10 cellular contexts compared by ENCODE assay signal in genomic region chr9:131282688-131283422, GRCh38. TPM values are rescaled to one million over a fixed set of nuclear protein-coding genes. Genes with fewer than 3 reads are reported as not detected.
DNase-seq lines count a peak whose midpoint lies in the region; ATAC-seq, FAIRE-seq and TF ChIP-seq lines count a peak whose summit lies in the region.
"Had no signal": no experiment of that assay in that cellular context is flagged by ENCODE, and none has a peak within 500 bp of the region (broad histone marks: within the 10 kb centered on the region; RNA-seq: fewer than 3 reads in every experiment).

No MANE protein-coding gene starts in this region.

- FAIRE-seq in GM19239 (lab: Jason Lieb, UNC): no peak

- CTCF ChIA-PET in activated B cell treated with CpG ODN at 0.5 μM for 24 hours (lab: Charles Lee): no interaction called here

- H3K27me3 ChIP-seq in iPS DF 6.9 (ENCODE audit: control insufficient read depth, insufficient read depth, low read length): peaks cover 6% of the 10 kb centered on the region; the same call in 1 of the 2 replicates

- no peak overlapping the region for H3K27ac Mint-ChIP-seq in activated B cell treated with CpG ODN at 0.5 μM for 24 hours
- H3K27ac Mint-ChIP-seq in stimulated activated effector memory CD8-positive, alpha-beta T cell treated with anti-CD3 and anti-CD28 coated beads, Interleukin-12 subunit alpha, Interleukin-12 subunit beta, amount 100 ng/mL, for 72 hours: no peak overlapping the region

- DNase-seq in NCI-H82 (lab: John Stamatoyannopoulos, UW) (peak; percentile 42), NCI-H82 treated with DMSO at 0.1 percent for 48 hours (lab: John Stamatoyannopoulos, UW; ENCODE audit: unreplicated experiment) (no peak), activated B cell treated with CpG ODN at 0.5 μM for 24 hours (no peak), iPS DF 6.9 (ENCODE audit: low read depth, low spot score) (no peak), inferior parietal cortex (ENCODE audit: extremely low spot score) (no peak), GM19239 (ENCODE audit: insufficient read length, low spot score) (no peak), DMS153 treated with DMSO at 0.1 percent for 48 hours (lab: John Stamatoyannopoulos, UW; ENCODE audit: unreplicated experiment) (no peak)
- DNase-seq in stimulated activated effector memory CD8-positive, alpha-beta T cell treated with anti-CD3 and anti-CD28 coated beads, Interleukin-12 subunit alpha, Interleukin-12 subunit beta, amount 100 ng/mL, for 72 hours (ENCODE audit: low spot score in 2 of 2): no peak
- DNase-seq: cortex of kidney had no signal

- peaks cover 1% of the 10 kb centered on the region for H3K36me3 Mint-ChIP-seq in activated B cell treated with CpG ODN at 0.5 μM for 24 hours (ENCODE audit: low read depth)
- H3K36me3 Mint-ChIP-seq in stimulated activated effector memory CD8-positive, alpha-beta T cell treated with anti-CD3 and anti-CD28 coated beads, Interleukin-12 subunit alpha, Interleukin-12 subunit beta, amount 100 ng/mL, for 72 hours: no peaks in the 10 kb centered on the region

- intact Hi-C loops in activated B cell treated with CpG ODN at 0.5 μM for 24 hours (cut with micrococcal nuclease): no loop called here

- no peak for ATAC-seq in activated B cell treated with CpG ODN at 0.5 μM for 24 hours (ENCODE audit: low read depth)
- ATAC-seq in stimulated activated effector memory CD8-positive, alpha-beta T cell treated with anti-CD3 and anti-CD28 coated beads, Interleukin-12 subunit alpha, Interleukin-12 subunit beta, amount 100 ng/mL, for 72 hours: no peak

- H3K4me3 ChIP-seq in iPS DF 6.9 (ENCODE audit: low read length): peak overlapping the region; percentile 51; the same call in 1 of the 2 replicates

- H3K27me3 Mint-ChIP-seq in activated B cell treated with CpG ODN at 0.5 μM for 24 hours: peaks cover 12% of the 10 kb centered on the region

- H3K4me1 Mint-ChIP-seq in activated B cell treated with CpG ODN at 0.5 μM for 24 hours: peaks cover 22% of the 10 kb centered on the region
- H3K4me1 Mint-ChIP-seq in stimulated activated effector memory CD8-positive, alpha-beta T cell treated with anti-CD3 and anti-CD28 coated beads, Interleukin-12 subunit alpha, Interleukin-12 subunit beta, amount 100 ng/mL, for 72 hours: peaks cover 24% of the 10 kb centered on the region

- no CpG with 5 or more reads among the region's 61 CpGs for WGBS in iPS DF 6.9 (ENCODE audit: insufficient coverage, insufficient read length)

- H3K27ac ChIP-seq in iPS DF 6.9 (ENCODE audit: low read length): no peak overlapping the region
- H3K27ac ChIP-seq: C4-2B had no signal

- H3K36me3 ChIP-seq in iPS DF 6.9 (ENCODE audit: control insufficient read depth, insufficient read depth, low read length): no peaks in the 10 kb centered on the region

- POLR2A ChIA-PET in activated B cell treated with CpG ODN at 0.5 μM for 24 hours (lab: Charles Lee): interaction anchor here (17.5 kb wide), 1 partner anchor 28 kb away, joined by 593 read pairs; no protein-coding TSS in a partner anchor

- TF ChIP-seq CTCF in activated B cell treated with CpG ODN at 0.5 μM for 24 hours (IDR thresholded peaks at IDR 0.05): no peak

- H3K9me3 ChIP-seq in iPS DF 6.9 (ENCODE audit: control insufficient read depth, insufficient read depth, low read length): no peaks in the 10 kb centered on the region

- H3K4me3 Mint-ChIP-seq in activated B cell treated with CpG ODN at 0.5 μM for 24 hours: peak overlapping the region; percentile 38
- peak overlapping the region; percentile 40 for H3K4me3 Mint-ChIP-seq in stimulated activated effector memory CD8-positive, alpha-beta T cell treated with anti-CD3 and anti-CD28 coated beads, Interleukin-12 subunit alpha, Interleukin-12 subunit beta, amount 100 ng/mL, for 72 hours

- no peaks in the 10 kb centered on the region for H3K9me3 Mint-ChIP-seq in activated B cell treated with CpG ODN at 0.5 μM for 24 hours
- H3K9me3 Mint-ChIP-seq in stimulated activated effector memory CD8-positive, alpha-beta T cell treated with anti-CD3 and anti-CD28 coated beads, Interleukin-12 subunit alpha, Interleukin-12 subunit beta, amount 100 ng/mL, for 72 hours: no peaks in the 10 kb centered on the region

- H3K4me1 ChIP-seq in iPS DF 6.9 (ENCODE audit: control insufficient read depth, insufficient read depth, low read length): peaks cover 8% of the 10 kb centered on the region

RNA-seq across cellular contexts. Expression of gene FAM78A, which starts 6.5 kb away (rescaled TPM):
- 20.6 and 22.9 TPM in 2 replicates for total RNA-seq in activated B cell treated with CpG ODN at 0.5 μM for 24 hours

RNA-seq across cellular contexts. Expression of gene PLPP7, which starts 6.7 kb away (rescaled TPM):
- total RNA-seq in activated B cell treated with CpG ODN at 0.5 μM for 24 hours: 0.39 and 0.53 TPM in 2 replicates
